7 cellular contexts compared by ENCODE assay signal in the genomic region with DNA sequence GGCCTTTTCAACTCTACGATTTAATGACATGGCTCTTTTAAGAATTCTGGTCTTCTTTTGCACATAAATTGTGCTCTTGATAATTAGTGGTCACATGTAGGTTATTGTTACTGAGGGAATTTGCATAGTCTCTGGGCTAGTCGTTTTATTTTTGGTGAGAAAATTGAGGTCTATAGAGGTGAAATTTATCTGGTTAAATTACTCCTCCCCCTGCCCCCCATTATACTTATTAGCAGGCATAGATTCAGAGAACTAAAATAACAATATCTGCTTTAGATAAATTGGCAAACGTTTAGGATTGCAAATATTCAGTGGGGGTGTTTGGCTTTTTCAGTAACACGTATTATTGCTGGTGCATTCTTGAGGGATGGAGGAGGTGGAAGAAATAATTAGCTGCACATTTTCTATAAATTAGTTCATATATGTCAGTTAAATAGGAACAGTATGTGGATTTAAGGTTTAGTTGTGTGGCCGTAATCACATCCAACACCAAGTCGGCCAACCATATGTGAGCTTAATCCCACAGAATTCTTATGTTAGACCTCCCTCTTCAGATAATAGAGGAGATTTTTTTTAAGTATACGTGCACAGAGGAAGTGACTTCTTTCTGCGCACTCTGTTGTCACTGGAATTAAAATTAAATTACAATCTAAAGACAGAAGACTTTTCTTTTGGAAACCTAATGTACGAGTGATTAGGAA. TPM values are rescaled to one million over a fixed set of nuclear protein-coding genes. Genes with fewer than 3 reads are reported as not detected.
DNase-seq lines count a peak whose midpoint lies in the region; ATAC-seq and TF ChIP-seq lines count a peak whose summit lies in the region.

No MANE protein-coding gene starts in this region.

- H3K4me3 Mint-ChIP-seq in WTC11: peak overlapping the region; percentile 83

- peaks cover 57% of the 10 kb centered on the region for H3K4me1 Mint-ChIP-seq in WTC11

- CTCF ChIA-PET in HCT116 (lab: Charles Lee) (no interaction called here), WTC11 (lab: Charles Lee) (interaction anchor here (1.2 to 1.7 kb wide), 4 partner anchors 92 to 101 kb away, joined by 3 to 5 read pairs (median 4); no protein-coding TSS in a partner anchor)

- H3K9me2 ChIP-seq in HCT116 (ENCODE audit: insufficient read depth): no peaks in the 10 kb centered on the region

- H4K20me1 ChIP-seq in HCT116 (ENCODE audit: insufficient read depth): no peaks in the 10 kb centered on the region
- H4K20me1 ChIP-seq in smooth muscle cell (ENCODE audit: low read depth): peaks cover 60% of the 10 kb centered on the region

- intact Hi-C loops in HCT116 (cut with micrococcal nuclease) (loop anchor here (2.0 kb wide), 1 partner anchor 441 kb away; no protein-coding TSS in a partner anchor), right cardiac atrium (cut with DNase I) (loop anchor here in 1 of 4 donors (10.0 kb wide), 1 partner anchor 53 kb away; no protein-coding TSS in a partner anchor)

- DNase-seq in HCT116 (ENCODE audit: low read depth, low spot score) (no peak), WTC11 (ENCODE audit: low spot score) (no peak), right cardiac atrium (no peak), smooth muscle cell (lab: John Stamatoyannopoulos, UW; ENCODE audit: unreplicated experiment) (no peak), NCI-H146 (lab: John Stamatoyannopoulos, UW) (no peak), islet precursor cell (no peak)

- peak overlapping the region; percentile 87 for H3K4me2 ChIP-seq in HCT116 (ENCODE audit: low read length)
- H3K4me2 ChIP-seq in smooth muscle cell: peak overlapping the region; percentile 89

- no peaks in the 10 kb centered on the region for H3K36me3 Mint-ChIP-seq in WTC11

- no peaks in the 10 kb centered on the region for H3K9me3 ChIP-seq in HCT116 (ENCODE audit: control insufficient read depth in 1 of 2, insufficient read depth in 1 of 2, low read depth in 1 of 2, low read length in 2 of 2)
- no peaks in the 10 kb centered on the region for H3K9me3 ChIP-seq in right cardiac atrium (ENCODE audit: control insufficient read depth, low read length)
- no peaks in the 10 kb centered on the region for H3K9me3 ChIP-seq in smooth muscle cell (replicated peaks; ENCODE audit: low read depth)

- H3K9ac ChIP-seq in HCT116 (ENCODE audit: low read length): peak overlapping the region; percentile 80
- peak overlapping the region; percentile 89 for H3K9ac ChIP-seq in smooth muscle cell (ENCODE audit: low read depth)

- no peaks in the 10 kb centered on the region for H3K9me3 Mint-ChIP-seq in WTC11

- H3K27me3 Mint-ChIP-seq in WTC11 (ENCODE audit: low read depth): peaks cover 12% of the 10 kb centered on the region

- H3K79me2 ChIP-seq in HCT116 (ENCODE audit: insufficient read depth, low read length) (peaks cover 73% of the 10 kb centered on the region), smooth muscle cell (ENCODE audit: low read depth) (peaks cover 82% of the 10 kb centered on the region)

- TF ChIP-seq POLR2A in HCT116 (IDR thresholded peaks at IDR 0.05; ENCODE audit: borderline replicate concordance, extremely low read depth, insufficient read depth, insufficient read length): no peak

- no peak for TF ChIP-seq CTCF in HCT116 (IDR thresholded peaks at IDR 0.05 in 2 of 3, conservative IDR thresholded peaks at IDR 0.05 in 1 of 3; ENCODE audit: borderline replicate concordance in 1 of 3, insufficient read depth in 1 of 3, low read depth in 2 of 3, low read length in 2 of 3)
- no peak for TF ChIP-seq CTCF in WTC11 (IDR thresholded peaks at IDR 0.05)
- no peak for TF ChIP-seq CTCF in smooth muscle cell (IDR thresholded peaks at IDR 0.05; ENCODE audit: borderline replicate concordance, insufficient read depth, poor library complexity, severe bottlenecking)

- H2AFZ ChIP-seq in HCT116 (ENCODE audit: low read depth, low read length, poor library complexity, severe bottlenecking) (no peak overlapping the region), smooth muscle cell (ENCODE audit: low read depth) (no peak overlapping the region)

- no peaks in the 10 kb centered on the region for H3K36me3 ChIP-seq in HCT116 (ENCODE audit: control insufficient read depth in 1 of 2, insufficient read depth in 2 of 2, low read length in 2 of 2)
- H3K36me3 ChIP-seq in smooth muscle cell (ENCODE audit: low read depth): no peaks in the 10 kb centered on the region

- H3F3A ChIP-seq in smooth muscle cell (ENCODE audit: low read depth): no peaks in the 10 kb centered on the region

- POLR2A ChIA-PET in HCT116 (lab: Charles Lee): interaction anchor here (1.3 kb wide), 1 partner anchor 13 kb away, joined by 3 read pairs; no protein-coding TSS in a partner anchor
- POLR2A ChIA-PET in WTC11 (lab: Charles Lee): interaction anchor here (0.6 to 1.1 kb wide), 3 partner anchors 71 to 252 kb away, joined by 3 to 4 read pairs (median 4); no protein-coding TSS in a partner anchor

- TSS peak; percentile 29 for BruUV-seq in HCT116 (replicated peaks; lab: Mats Ljungman, UMichigan)

- ATAC-seq in HCT116 (no peak), WTC11 (no peak), right cardiac atrium (no peak), GM18868 (IDR thresholded peaks at IDR 0.05; ENCODE audit: unreplicated experiment) (no peak)

- no peak for TF ChIP-seq RAD21 in HCT116 (IDR thresholded peaks at IDR 0.05; ENCODE audit: low read depth)

- peak overlapping the region; percentile 52; the same call in 1 of the 2 replicates for H3K27ac Mint-ChIP-seq in WTC11

- 49% methylated on average over 9 of the region's 9 CpGs for WGBS in right cardiac atrium
- 19% methylated on average over 9 of the region's 9 CpGs for WGBS in smooth muscle cell (ENCODE audit: low lambda C conversion rate)

- H3K4me1 ChIP-seq in HCT116 (ENCODE audit: control insufficient read depth in 1 of 2, insufficient read depth in 2 of 2, low read length in 2 of 2): peaks cover 15 to 22% of the 10 kb centered on the region in 2 experiments; a peak in 3 of 4 replicates
- peaks cover 4% of the 10 kb centered on the region for H3K4me1 ChIP-seq in right cardiac atrium (ENCODE audit: control insufficient read depth, insufficient read depth, low read length)
- peaks cover 44% of the 10 kb centered on the region for H3K4me1 ChIP-seq in smooth muscle cell (ENCODE audit: low read depth)

- RAD21 ChIA-PET in HCT116 (lab: Charles Lee; ENCODE audit: low non-redundant PET in 1 of 2, low total read pairs in 2 of 2, uncharacterized antibody in 2 of 2, unreplicated experiment in 2 of 2): no interaction called here

- H3K27me3 ChIP-seq in HCT116 (ENCODE audit: insufficient read depth, low read length): no peaks in the 10 kb centered on the region
- no peaks in the 10 kb centered on the region for H3K27me3 ChIP-seq in right cardiac atrium (ENCODE audit: control insufficient read depth, insufficient read depth)
- no peaks in the 10 kb centered on the region for H3K27me3 ChIP-seq in smooth muscle cell (ENCODE audit: low read depth)

- H3K4me3 ChIP-seq in HCT116 (replicated peaks in 1 of 2; ENCODE audit: low read depth in 1 of 2, low read length in 2 of 2) (peak overlapping the region; percentile 85 to 88), right cardiac atrium (ENCODE audit: low read length) (peak overlapping the region; percentile 68), smooth muscle cell (peak overlapping the region; percentile 97)

- H3K27ac ChIP-seq in HCT116 (ENCODE audit: low read depth, low read length) (peak overlapping the region; percentile 89), right cardiac atrium (ENCODE audit: low read length) (no peak overlapping the region), smooth muscle cell (ENCODE audit: low read depth) (peak overlapping the region; percentile 89)

TF ChIP-seq in HCT116, 20 proteins besides CTCF, POLR2A, EP300 and RAD21:
- no peak for TF ChIP-seq CEBPB (IDR thresholded peaks at IDR 0.05; ENCODE audit: low read depth)
- no peak for TF ChIP-seq FOSL1 (IDR thresholded peaks at IDR 0.05; ENCODE audit: low read depth)
- no peak for TF ChIP-seq YY1 (IDR thresholded peaks at IDR 0.05; ENCODE audit: extremely low read depth, insufficient replicate concordance, low read depth, low read length)
- TF ChIP-seq POLR2AphosphoS5 (IDR thresholded peaks at IDR 0.05; ENCODE audit: low read depth, low read length): no peak
- no peak for TF ChIP-seq TCF7L2 (IDR thresholded peaks at IDR 0.05; ENCODE audit: borderline replicate concordance, extremely low read depth, insufficient read depth, insufficient read length)
- no peak for TF ChIP-seq EGR1 (IDR thresholded peaks at IDR 0.05; ENCODE audit: low read depth)
- no peak for TF ChIP-seq ZFX (IDR thresholded peaks at IDR 0.05)
- TF ChIP-seq EZH2phosphoT487 (IDR thresholded peaks at IDR 0.05; ENCODE audit: borderline replicate concordance): no peak
- no peak for TF ChIP-seq SIN3A (IDR thresholded peaks at IDR 0.05; ENCODE audit: low read depth)
- TF ChIP-seq ZNF274 (IDR thresholded peaks at IDR 0.05; ENCODE audit: low read depth, low read length): no peak

TF ChIP-seq in WTC11, 78 proteins besides CTCF, POLR2A, EP300 and RAD21 (continues in another document):
- TF ChIP-seq, protein P1, sequence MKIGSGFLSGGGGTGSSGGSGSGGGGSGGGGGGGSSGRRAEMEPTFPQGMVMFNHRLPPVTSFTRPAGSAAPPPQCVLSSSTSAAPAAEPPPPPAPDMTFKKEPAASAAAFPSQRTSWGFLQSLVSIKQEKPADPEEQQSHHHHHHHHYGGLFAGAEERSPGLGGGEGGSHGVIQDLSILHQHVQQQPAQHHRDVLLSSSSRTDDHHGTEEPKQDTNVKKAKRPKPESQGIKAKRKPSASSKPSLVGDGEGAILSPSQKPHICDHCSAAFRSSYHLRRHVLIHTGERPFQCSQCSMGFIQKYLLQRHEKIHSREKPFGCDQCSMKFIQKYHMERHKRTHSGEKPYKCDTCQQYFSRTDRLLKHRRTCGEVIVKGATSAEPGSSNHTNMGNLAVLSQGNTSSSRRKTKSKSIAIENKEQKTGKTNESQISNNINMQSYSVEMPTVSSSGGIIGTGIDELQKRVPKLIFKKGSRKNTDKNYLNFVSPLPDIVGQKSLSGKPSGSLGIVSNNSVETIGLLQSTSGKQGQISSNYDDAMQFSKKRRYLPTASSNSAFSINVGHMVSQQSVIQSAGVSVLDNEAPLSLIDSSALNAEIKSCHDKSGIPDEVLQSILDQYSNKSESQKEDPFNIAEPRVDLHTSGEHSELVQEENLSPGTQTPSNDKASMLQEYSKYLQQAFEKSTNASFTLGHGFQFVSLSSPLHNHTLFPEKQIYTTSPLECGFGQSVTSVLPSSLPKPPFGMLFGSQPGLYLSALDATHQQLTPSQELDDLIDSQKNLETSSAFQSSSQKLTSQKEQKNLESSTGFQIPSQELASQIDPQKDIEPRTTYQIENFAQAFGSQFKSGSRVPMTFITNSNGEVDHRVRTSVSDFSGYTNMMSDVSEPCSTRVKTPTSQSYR (CRISPR knock-in tag; IDR thresholded peaks at IDR 0.05): no peak

RNA-seq across cellular contexts. Expression of a gene that starts 1.9 kb away (rescaled TPM):
- 94.4 TPM for total RNA-seq in HCT116 (2021; ENCODE audit: unreplicated experiment)
- 22.7 and 27.8 TPM in 2 replicates for polyA plus RNA-seq in HCT116 (2012)
- total RNA-seq in WTC11 (2021): 99.8 to 125 TPM (median 103 TPM) in 3 replicates
- total RNA-seq in right cardiac atrium: 10 to 100 TPM; 31.5 to 50.1 (median 32.8) TPM
- polyA plus RNA-seq in right cardiac atrium: 16.7 TPM
- total RNA-seq in smooth muscle cell: 244 and 285 TPM in 2 replicates
- polyA plus RNA-seq in smooth muscle cell: 144 and 157 TPM in 2 replicates

RNA-seq across cellular contexts. Expression of a gene that starts 53.5 kb away (rescaled TPM):
- total RNA-seq in HCT116 (2021; ENCODE audit: unreplicated experiment) (3.0 TPM), WTC11 (2021) (1.3 to 1.6 TPM (median 1.5 TPM) in 3 replicates), right cardiac atrium (not detected), smooth muscle cell (4.6 and 8.7 TPM in 2 replicates)
- 2.5 and 2.6 TPM in 2 replicates for polyA plus RNA-seq in HCT116 (2012)
- polyA plus RNA-seq in right cardiac atrium (not detected), smooth muscle cell (0.81 and 6.8 TPM in 2 replicates)
